8 cellular contexts compared by ENCODE assay signal in the genomic region with DNA sequence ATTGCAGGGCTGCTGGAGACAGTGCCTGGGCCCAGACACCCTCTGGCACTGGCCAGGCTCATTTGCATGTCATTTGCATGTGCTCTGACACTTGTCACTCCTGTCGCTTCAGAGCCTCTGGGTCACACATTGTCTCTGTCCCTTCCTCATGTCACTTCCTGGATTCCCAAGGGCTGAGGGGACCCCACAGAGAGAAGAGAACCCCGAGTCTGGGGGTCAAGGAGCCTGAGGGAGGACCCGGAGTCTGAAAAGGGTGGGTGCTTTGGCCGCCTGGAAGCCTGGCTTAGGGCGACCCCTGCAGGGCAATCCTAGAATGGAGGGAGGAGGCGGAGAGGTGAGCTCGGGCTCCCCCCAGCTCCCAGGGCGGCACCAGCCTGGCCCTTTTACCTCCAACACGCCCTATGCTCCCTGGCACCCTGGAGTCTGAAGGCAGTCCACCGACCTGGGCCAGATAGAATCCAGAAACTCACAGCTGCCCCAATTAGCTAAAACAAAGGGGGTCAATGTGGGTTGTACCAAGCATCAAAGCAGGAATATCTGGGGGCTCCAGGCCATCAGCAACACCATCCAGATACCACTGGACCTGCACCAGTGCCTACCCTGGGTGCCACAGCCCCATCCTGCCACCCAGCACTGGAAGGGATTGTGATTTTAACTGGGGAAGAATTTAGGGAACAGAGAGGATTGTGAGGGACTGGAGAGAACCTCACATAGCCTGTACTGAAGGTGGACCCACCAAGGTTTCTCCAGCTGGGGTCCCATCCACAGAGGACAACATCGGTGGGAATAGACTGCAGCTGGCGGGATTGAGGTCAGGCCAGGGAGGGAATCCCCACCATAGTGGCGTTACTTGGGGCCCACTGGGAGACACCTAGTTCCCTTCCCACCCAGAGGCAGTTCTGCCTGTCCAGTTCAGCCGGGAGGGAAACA. TPM values are rescaled to one million over a fixed set of nuclear protein-coding genes. Genes with fewer than 3 reads are reported as not detected.
DNase-seq lines count a peak whose midpoint lies in the region; ATAC-seq and TF ChIP-seq lines count a peak whose summit lies in the region.

No MANE protein-coding gene starts in this region.

- H3K9me3 ChIP-seq in AG04450 (ENCODE audit: control insufficient read depth, insufficient read depth, low read length) (no peaks in the 10 kb centered on the region; the same call in 1 of the 2 replicates), hepatocyte (ENCODE audit: low read depth) (no peaks in the 10 kb centered on the region)

- DNase-seq in AG04450 (ENCODE audit: low read depth, low spot score) (no peak), hepatocyte (ENCODE audit: low spot score) (peak; percentile 74)
- peak; percentile 87 for DNase-seq in activated naive CD8-positive, alpha-beta T cell treated with anti-CD3 and anti-CD28 coated beads, Interleukin-2, amount 50 U/mL, for 24 hours
- peak; percentile 57 to 71 for DNase-seq in stimulated activated CD4-positive, alpha-beta T cell treated with anti-CD3 and anti-CD28 coated beads, Interleukin-15, amount 100 ng/mL, for 1 hour (ENCODE audit: low read depth in 1 of 2, low spot score in 1 of 2)

- no peak for TF ChIP-seq POLR2A in GM18505 (IDR thresholded peaks at IDR 0.05; ENCODE audit: borderline replicate concordance, extremely low read depth, insufficient read depth, insufficient read length)

- no peak overlapping the region for H3K4me2 ChIP-seq in hepatocyte

- no peaks in the 10 kb centered on the region for H3K9me3 Mint-ChIP-seq in activated naive CD8-positive, alpha-beta T cell treated with anti-CD3 and anti-CD28 coated beads, Interleukin-2, amount 50 U/mL, for 24 hours

- no peaks in the 10 kb centered on the region for H3K36me3 Mint-ChIP-seq in activated naive CD8-positive, alpha-beta T cell treated with anti-CD3 and anti-CD28 coated beads, Interleukin-2, amount 50 U/mL, for 24 hours (ENCODE audit: low read depth)

- CTCF ChIA-PET in AG04450 (lab: Charles Lee) = interaction anchor here (0.5 to 1.4 kb wide), 36 partner anchors 9 to 724 kb away, joined by 3 to 42 read pairs (median 4); no protein-coding TSS in a partner anchor

- no peak overlapping the region for H2AFZ ChIP-seq in hepatocyte

- TF ChIP-seq CTCF in AG04450 (IDR thresholded peaks at IDR 0.05; ENCODE audit: low read depth, low read length) = peak; percentile 72
- TF ChIP-seq CTCF in hepatocyte (IDR thresholded peaks at IDR 0.05; ENCODE audit: poor library complexity) = peak; percentile 65

- no peaks in the 10 kb centered on the region for H3K27me3 ChIP-seq in AG04450 (ENCODE audit: control insufficient read depth, insufficient read depth, low read length)
- H3K27me3 ChIP-seq in hepatocyte = no peaks in the 10 kb centered on the region

- H3K36me3 ChIP-seq in hepatocyte (replicated peaks; ENCODE audit: insufficient read depth, low read depth) = no peaks in the 10 kb centered on the region

- H3K9me2 ChIP-seq in hepatocyte (replicated peaks; ENCODE audit: insufficient read depth) = no peaks in the 10 kb centered on the region

- POLR2A ChIA-PET in AG04450 (lab: Yijun Ruan, JAX) = no interaction called here

- peaks cover 43% of the 10 kb centered on the region for H3K4me1 ChIP-seq in hepatocyte (ENCODE audit: insufficient read depth)

- H4K20me1 ChIP-seq in hepatocyte (ENCODE audit: insufficient read depth, poor library complexity, severe bottlenecking) = no peaks in the 10 kb centered on the region

- H3K27ac Mint-ChIP-seq in activated naive CD8-positive, alpha-beta T cell treated with anti-CD3 and anti-CD28 coated beads, Interleukin-2, amount 50 U/mL, for 24 hours = no peak overlapping the region

- peak; percentile 51 for ATAC-seq in GM18505 (IDR thresholded peaks at IDR 0.05; ENCODE audit: unreplicated experiment)
- peak; percentile 54 for ATAC-seq in HG03432 (IDR thresholded peaks at IDR 0.05; ENCODE audit: unreplicated experiment)
- peak; percentile 73 for ATAC-seq in SK-N-SH treated with all-trans-retinoic acid at 6 μM for 48 hours
- ATAC-seq in activated naive CD8-positive, alpha-beta T cell treated with anti-CD3 and anti-CD28 coated beads, Interleukin-2, amount 50 U/mL, for 24 hours = peak; percentile 58
- no peak for ATAC-seq in GM18873 (IDR thresholded peaks at IDR 0.05; ENCODE audit: low FRiP score, unreplicated experiment)

- no peaks in the 10 kb centered on the region for H3K79me2 ChIP-seq in hepatocyte

- H3K27me3 Mint-ChIP-seq in activated naive CD8-positive, alpha-beta T cell treated with anti-CD3 and anti-CD28 coated beads, Interleukin-2, amount 50 U/mL, for 24 hours = no peaks in the 10 kb centered on the region

- H3K4me1 Mint-ChIP-seq in activated naive CD8-positive, alpha-beta T cell treated with anti-CD3 and anti-CD28 coated beads, Interleukin-2, amount 50 U/mL, for 24 hours = peaks cover 37% of the 10 kb centered on the region

- H3K4me3 ChIP-seq in AG04450 (ENCODE audit: low read depth, low read length) = no peak overlapping the region
- H3K4me3 ChIP-seq in hepatocyte = no peak overlapping the region

- H3K4me3 Mint-ChIP-seq in activated naive CD8-positive, alpha-beta T cell treated with anti-CD3 and anti-CD28 coated beads, Interleukin-2, amount 50 U/mL, for 24 hours = no peak overlapping the region

- H3K27ac ChIP-seq in AG04450 (ENCODE audit: low read depth, low read length) (peak overlapping the region; percentile 75), hepatocyte (peak overlapping the region; percentile 91)

- 41% methylated on average over 14 of the region's 14 CpGs for WGBS in hepatocyte (ENCODE audit: low lambda C conversion rate, missing lambda C conversion rate)

TF ChIP-seq in SK-N-SH treated with all-trans-retinoic acid at 6 μM for 48 hours, 23 proteins besides CTCF, POLR2A, EP300 and RAD21:
- TF ChIP-seq PPARA (CRISPR knock-in tag; IDR thresholded peaks at IDR 0.05; ENCODE audit: borderline replicate concordance) (no peak), CREB5 (CRISPR knock-in tag; IDR thresholded peaks at IDR 0.05; ENCODE audit: low read depth) (no peak), TOX (CRISPR knock-in tag; IDR thresholded peaks at IDR 0.05; ENCODE audit: borderline replicate concordance) (no peak), ISL1 (CRISPR knock-in tag; IDR thresholded peaks at IDR 0.05) (no peak), ZFP3 (CRISPR knock-in tag; IDR thresholded peaks at IDR 0.05) (no peak), TCF4 (CRISPR knock-in tag; IDR thresholded peaks at IDR 0.05; ENCODE audit: borderline replicate concordance) (no peak), ARNTL (CRISPR knock-in tag; IDR thresholded peaks at IDR 0.05; ENCODE audit: borderline replicate concordance, low read depth) (no peak), GLIS3 (CRISPR knock-in tag; IDR thresholded peaks at IDR 0.05) (no peak), ZFP30 (CRISPR knock-in tag; IDR thresholded peaks at IDR 0.05) (no peak)
- TF ChIP-seq, protein P1, sequence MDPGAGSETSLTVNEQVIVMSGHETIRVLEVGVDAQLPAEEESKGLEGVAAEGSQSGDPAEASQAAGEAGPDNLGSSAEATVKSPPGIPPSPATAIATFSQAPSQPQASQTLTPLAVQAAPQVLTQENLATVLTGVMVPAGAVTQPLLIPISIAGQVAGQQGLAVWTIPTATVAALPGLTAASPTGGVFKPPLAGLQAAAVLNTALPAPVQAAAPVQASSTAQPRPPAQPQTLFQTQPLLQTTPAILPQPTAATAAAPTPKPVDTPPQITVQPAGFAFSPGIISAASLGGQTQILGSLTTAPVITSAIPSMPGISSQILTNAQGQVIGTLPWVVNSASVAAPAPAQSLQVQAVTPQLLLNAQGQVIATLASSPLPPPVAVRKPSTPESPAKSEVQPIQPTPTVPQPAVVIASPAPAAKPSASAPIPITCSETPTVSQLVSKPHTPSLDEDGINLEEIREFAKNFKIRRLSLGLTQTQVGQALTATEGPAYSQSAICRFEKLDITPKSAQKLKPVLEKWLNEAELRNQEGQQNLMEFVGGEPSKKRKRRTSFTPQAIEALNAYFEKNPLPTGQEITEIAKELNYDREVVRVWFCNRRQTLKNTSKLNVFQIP (CRISPR knock-in tag; IDR thresholded peaks at IDR 0.05; ENCODE audit: borderline replicate concordance, low read depth) = no peak
TF ChIP-seq in SK-N-SH treated with all-trans-retinoic acid at 6 μM for 48 hours: peak in this region for 0.

RNA-seq across cellular contexts. Expression of gene KRT78, which starts 21.8 kb away (rescaled TPM):
- polyA plus RNA-seq in AG04450 (2011; rRNA removed) (not detected in 2 replicates), hepatocyte (not detected in 2 replicates)
- not detected in 2 replicates for polyA minus RNA-seq in AG04450 (2011; rRNA and poly(A)+ RNA removed)
- 0.08 TPM in 1 of 2 replicates, not detected in the other for total RNA-seq in hepatocyte

RNA-seq across cellular contexts. Expression of gene KRT8, which starts 34.2 kb away (rescaled TPM):
- polyA plus RNA-seq in AG04450 (2011; rRNA removed) = 18.2 and 22.1 TPM in 2 replicates
- polyA minus RNA-seq in AG04450 (2011; rRNA and poly(A)+ RNA removed) = 13.1 and 17.7 TPM in 2 replicates
- total RNA-seq in hepatocyte = 1,376 and 1,381 TPM in 2 replicates
- polyA plus RNA-seq in hepatocyte = 2,058 and 2,283 TPM in 2 replicates

RNA-seq across cellular contexts. Expression of gene KRT79, which starts 36.5 kb away (rescaled TPM):
- polyA plus RNA-seq in AG04450 (2011; rRNA removed) (0.04 TPM in 1 of 2 replicates, not detected in the other), hepatocyte (0.44 TPM in 1 of 2 replicates, not detected in the other)
- polyA minus RNA-seq in AG04450 (2011; rRNA and poly(A)+ RNA removed) = not detected in 2 replicates
- total RNA-seq in hepatocyte = 0.07 TPM in 1 of 2 replicates, not detected in the other

RNA-seq across cellular contexts. Expression of gene KRT4, which starts 56.7 kb away (rescaled TPM):
- polyA plus RNA-seq in AG04450 (2011; rRNA removed) (0.04 and 0.16 TPM in 2 replicates), hepatocyte (4.2 and 7.2 TPM in 2 replicates)
- polyA minus RNA-seq in AG04450 (2011; rRNA and poly(A)+ RNA removed) = 0.09 TPM in 1 of 2 replicates, not detected in the other
- 8.7 and 9.6 TPM in 2 replicates for total RNA-seq in hepatocyte

Comparison
In these comparisons a context has a peak if more than half of its experiments do, and no peak if none do; other contexts are left out.
1. RNA of gene KRT8, which starts 34.2 kb away (polyA plus RNA-seq): 2,058 to 2,283 TPM in hepatocyte; 18.2 to 22.1 TPM in AG04450; every median in the first group is over 10 times any median in the second.